ENCODE assay signal across 8 cellular contexts in genomic region chr2:71609958-71610357, GRCh38.
DNase-seq lines count a peak whose midpoint lies in the region; ATAC-seq and TF ChIP-seq lines count a peak whose summit lies in the region.

No MANE protein-coding gene starts in this region.

- no peak for TF ChIP-seq POLR2A in heart left ventricle (IDR thresholded peaks at IDR 0.05)
- TF ChIP-seq POLR2A in esophagus squamous epithelium (IDR thresholded peaks at IDR 0.05) = no peak

- peak in 1 of 5 donors; percentile 7 for DNase-seq in heart left ventricle
- no peak for DNase-seq in Right ventricle myocardium inferior (ENCODE audit: missing footprints)
- peak; percentile 34 for DNase-seq in OCI-LY7 (ENCODE audit: low spot score)
- no peak for DNase-seq in esophagus squamous epithelium (lab: John Stamatoyannopoulos, UW)
- DNase-seq in upper lobe of right lung = no peak
- no peak for DNase-seq in activated CD4-positive, alpha-beta T cell treated with anti-CD3 and anti-CD28 coated beads for 48 hours
- DNase-seq in CD8-positive, alpha-beta memory T cell = no peak

- H3K4me3 ChIP-seq in heart left ventricle = no peak overlapping the region
- no peak overlapping the region for H3K4me3 ChIP-seq in OCI-LY7 (ENCODE audit: low read depth, low read length, poor library complexity, severe bottlenecking)
- H3K4me3 ChIP-seq in esophagus squamous epithelium = no peak overlapping the region
- no peak overlapping the region for H3K4me3 ChIP-seq in upper lobe of right lung
- H3K4me3 ChIP-seq in CD8-positive, alpha-beta memory T cell (ENCODE audit: low read length) = no peak overlapping the region

- no peak overlapping the region for H3K27ac Mint-ChIP-seq in CD8-positive, alpha-beta memory T cell

- H4K20me1 ChIP-seq in OCI-LY7 (ENCODE audit: insufficient read depth, low read length) = no peaks in the 10 kb centered on the region

- H2AFZ ChIP-seq in OCI-LY7 (ENCODE audit: low read length) = no peak overlapping the region

- H3K9me3 ChIP-seq in heart left ventricle (no peaks in the 10 kb centered on the region), OCI-LY7 (ENCODE audit: low read length) (no peaks in the 10 kb centered on the region), esophagus squamous epithelium (no peaks in the 10 kb centered on the region), upper lobe of right lung (no peaks in the 10 kb centered on the region)
- H3K9me3 ChIP-seq in CD8-positive, alpha-beta memory T cell (ENCODE audit: low read length) = no peaks in the 10 kb centered on the region

- no peak overlapping the region for H3K27ac ChIP-seq in heart left ventricle
- H3K27ac ChIP-seq in OCI-LY7 (ENCODE audit: low read depth, low read length, poor library complexity, severe bottlenecking) = no peak overlapping the region
- no peak overlapping the region for H3K27ac ChIP-seq in esophagus squamous epithelium
- no peak overlapping the region for H3K27ac ChIP-seq in upper lobe of right lung
- H3K27ac ChIP-seq in CD8-positive, alpha-beta memory T cell (ENCODE audit: low read depth, low read length) = no peak overlapping the region

- POLR2A ChIA-PET in OCI-LY7 (lab: Charles Lee) = no interaction called here
- POLR2A ChIA-PET in CD8-positive, alpha-beta memory T cell (lab: Charles Lee) = no interaction called here

- 35 to 88% (median 72%) methylated on average over 1 of the region's 1 CpG for WGBS in heart left ventricle, 4 donors
- 50 to 70% methylated on average over 1 of the region's 1 CpG for WGBS in esophagus squamous epithelium, 2 donors

- peaks cover 0 to 28% (median 13%) of the 10 kb centered on the region in 9 donors for H3K36me3 ChIP-seq in heart left ventricle
- no peaks in the 10 kb centered on the region for H3K36me3 ChIP-seq in OCI-LY7 (ENCODE audit: insufficient read depth, low read length)
- H3K36me3 ChIP-seq in esophagus squamous epithelium = no peaks in the 10 kb centered on the region
- no peaks in the 10 kb centered on the region for H3K36me3 ChIP-seq in upper lobe of right lung
- no peaks in the 10 kb centered on the region for H3K36me3 ChIP-seq in CD8-positive, alpha-beta memory T cell (ENCODE audit: insufficient read depth, low read length)

- BruUV-seq in OCI-LY7 (replicated peaks; lab: Mats Ljungman, UMichigan) = no TSS peak

- peaks cover 4 to 11% of the 10 kb centered on the region in 2 donors for H3K27me3 Mint-ChIP-seq in CD8-positive, alpha-beta memory T cell

- no peak overlapping the region for H3K4me3 Mint-ChIP-seq in CD8-positive, alpha-beta memory T cell

- CTCF ChIA-PET in OCI-LY7 (lab: Charles Lee; ENCODE audit: unreplicated experiment) = no interaction called here
- CTCF ChIA-PET in CD8-positive, alpha-beta memory T cell (lab: Charles Lee) = no interaction called here

- H3K27me3 ChIP-seq in heart left ventricle = no peaks in the 10 kb centered on the region
- H3K27me3 ChIP-seq in esophagus squamous epithelium = peaks cover 0 to 4% (median 0%) of the 10 kb centered on the region in 4 donors
- H3K27me3 ChIP-seq in upper lobe of right lung = no peaks in the 10 kb centered on the region
- H3K27me3 ChIP-seq in CD8-positive, alpha-beta memory T cell (ENCODE audit: insufficient read depth, low read length, poor library complexity, severe bottlenecking) = no peaks in the 10 kb centered on the region

- no peaks in the 10 kb centered on the region for H3K9me3 Mint-ChIP-seq in CD8-positive, alpha-beta memory T cell

- ATAC-seq in heart left ventricle (peak in 1 of 4 donors; percentile 15), Right ventricle myocardium inferior (no peak), upper lobe of right lung (no peak), GM21528 (IDR thresholded peaks at IDR 0.05; ENCODE audit: low FRiP score, unreplicated experiment) (no peak)

- no peak overlapping the region for H3K4me2 ChIP-seq in OCI-LY7 (ENCODE audit: low read length)

- TF ChIP-seq CTCF in heart left ventricle (IDR thresholded peaks at IDR 0.05) = peak in 10 of 12 donors; percentile 18 to 61 (median 40)
- peak; percentile 72 for TF ChIP-seq CTCF in OCI-LY7 (conservative IDR thresholded peaks at IDR 0.05; ENCODE audit: low read length)
- peak in 5 of 6 experiments; percentile 16 to 46 (median 28) for TF ChIP-seq CTCF in esophagus squamous epithelium (IDR thresholded peaks at IDR 0.05)
- TF ChIP-seq CTCF in upper lobe of right lung (IDR thresholded peaks at IDR 0.05) = peak; percentile 42

- no peaks in the 10 kb centered on the region for H3K9me2 ChIP-seq in OCI-LY7 (ENCODE audit: insufficient read depth, low read length)

- no peaks in the 10 kb centered on the region for H3K36me3 Mint-ChIP-seq in CD8-positive, alpha-beta memory T cell

- intact Hi-C loops in heart left ventricle (cut with DNase I) = loop anchor here (2.0 to 10.0 kb wide), 10 partner anchors 37 to 542 kb away; partner anchors contain the start of gene CYP26B1 (in 4 of the 10)
- intact Hi-C loops in Right ventricle myocardium inferior (cut with DNase I) = loop anchor here (2.0 to 5.0 kb wide), 3 partner anchors 63 to 537 kb away; partner anchors contain the start of gene CYP26B1
- intact Hi-C loops in OCI-LY7 (cut with micrococcal nuclease; ENCODE audit: unreplicated experiment) = no loop called here
- intact Hi-C loops in esophagus squamous epithelium (cut with DNase I) = loop anchor here (10.0 kb wide), 1 partner anchor 535 kb away; the partner anchor contains the start of gene CYP26B1
- intact Hi-C loops in upper lobe of right lung (cut with DNase I) = loop anchor here (10.0 kb wide), 1 partner anchor 185 kb away; no protein-coding TSS in a partner anchor

- no peaks in the 10 kb centered on the region for H3K79me2 ChIP-seq in OCI-LY7 (ENCODE audit: insufficient read depth, low read depth, low read length)

- H3K4me1 ChIP-seq in heart left ventricle (peaks cover 8 to 44% (median 19%) of the 10 kb centered on the region in 12 donors), OCI-LY7 (ENCODE audit: insufficient read depth, low read length, poor library complexity, severe bottlenecking) (no peaks in the 10 kb centered on the region), esophagus squamous epithelium (peaks cover under 1 to 23% (median 5%) of the 10 kb centered on the region in 3 donors), upper lobe of right lung (peaks cover 13% of the 10 kb centered on the region)
- no peaks in the 10 kb centered on the region for H3K4me1 ChIP-seq in CD8-positive, alpha-beta memory T cell (ENCODE audit: insufficient read depth, low read length)

- no peaks in the 10 kb centered on the region for H3K4me1 Mint-ChIP-seq in CD8-positive, alpha-beta memory T cell
